Comparison of ENCODE assay signal across 21 cellular contexts in the genomic region with DNA sequence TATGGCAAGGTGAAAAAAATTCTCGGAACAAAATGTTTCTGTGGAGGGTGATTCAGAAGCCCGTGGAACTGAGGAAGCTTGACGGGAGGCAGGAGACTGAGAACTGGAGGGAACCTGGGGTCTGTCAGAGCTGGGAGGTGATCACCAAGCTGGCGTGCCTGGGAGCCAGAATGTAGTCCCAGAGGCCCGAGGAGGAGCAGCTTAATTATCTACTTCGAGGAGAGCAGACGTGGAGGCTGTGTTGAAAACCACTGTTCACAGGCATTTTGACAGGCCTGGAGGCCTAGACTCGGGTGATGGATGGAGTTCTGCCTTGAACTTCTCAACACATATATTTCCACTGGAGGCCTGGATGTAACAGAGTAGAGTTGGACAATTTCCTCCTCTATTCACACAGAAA.
"Had no signal": no experiment of that assay in that cellular context is flagged by ENCODE, and none has a peak within 500 bp of the region (broad histone marks: within the 10 kb centered on the region; RNA-seq: fewer than 3 reads in every experiment).

No MANE protein-coding gene starts in this region.

- H3K4me1 Mint-ChIP-seq: central memory CD8-positive, alpha-beta T cell; immature natural killer cell; naive thymus-derived CD8-positive, alpha-beta T cell; neural crest cell had no signal

- H3K36me3 ChIP-seq: gastrocnemius medialis, right atrium auricular region, sigmoid colon, stomach had no signal

- H3K36me3 Mint-ChIP-seq: immature natural killer cell; naive thymus-derived CD8-positive, alpha-beta T cell had no signal

- H3K4me3 Mint-ChIP-seq: central memory CD8-positive, alpha-beta T cell; immature natural killer cell; naive thymus-derived CD8-positive, alpha-beta T cell; neural crest cell had no signal

- H3K27ac ChIP-seq: dorsolateral prefrontal cortex, gastrocnemius medialis, right atrium auricular region, sigmoid colon, stomach had no signal

- H3K27me3 Mint-ChIP-seq: central memory CD8-positive, alpha-beta T cell had no signal

- H3K9me3 ChIP-seq: gastrocnemius medialis, mucosa of descending colon, right atrium auricular region, sigmoid colon, stomach had no signal

- H3K4me1 ChIP-seq: gastrocnemius medialis, right atrium auricular region, sigmoid colon, stomach had no signal

- H3K4me3 ChIP-seq: dorsolateral prefrontal cortex, gastrocnemius medialis, lung, mucosa of descending colon, right atrium auricular region, sigmoid colon, stomach had no signal

- H3K27me3 ChIP-seq: dorsolateral prefrontal cortex, gastrocnemius medialis, right atrium auricular region, sigmoid colon, stomach had no signal

- DNase-seq: cortex of kidney; dorsolateral prefrontal cortex; effector CD8-positive, alpha-beta T cell; gastrocnemius medialis; immature natural killer cell; kidney; left cardiac atrium; left ventricle myocardium superior; mucosa of descending colon; naive thymus-derived CD8-positive, alpha-beta T cell; occipital lobe; sigmoid colon; small intestine; stimulated activated CD4-positive, alpha-beta T cell treated with anti-CD3 and anti-CD28 coated beads, Interleukin-12 subunit alpha, Interleukin-12 subunit beta, amount 100 ng/mL, for 4 hours; stimulated activated naive CD4-positive, alpha-beta T cell; stomach; trophoblast cell had no signal

- ATAC-seq: gastrocnemius medialis; left cardiac atrium; left ventricle myocardium superior; mucosa of descending colon; naive thymus-derived CD8-positive, alpha-beta T cell had no signal

- H3K27ac Mint-ChIP-seq: immature natural killer cell; naive thymus-derived CD8-positive, alpha-beta T cell had no signal
